ENCODE assay signal across 24 cellular contexts in the genomic region with DNA sequence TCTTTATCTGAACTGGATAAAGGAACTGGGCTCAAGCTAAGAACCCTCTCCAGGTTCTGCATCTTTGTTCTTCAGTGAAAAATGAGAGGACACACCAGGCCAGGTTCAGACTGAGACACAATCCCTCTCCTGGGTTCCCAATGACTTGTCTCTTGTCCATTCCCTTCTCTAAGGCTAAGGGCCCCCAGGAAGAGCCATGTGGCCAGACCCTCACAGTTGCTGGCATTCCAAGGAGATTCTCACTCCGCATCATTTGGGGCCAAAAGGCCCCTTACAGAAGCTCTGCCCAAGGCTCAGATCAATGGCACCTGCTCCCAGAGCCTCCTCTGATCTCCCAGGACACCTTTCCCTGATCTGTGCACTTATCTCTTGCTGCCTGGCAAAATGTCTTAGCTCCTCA. TPM values are rescaled to one million over a fixed set of nuclear protein-coding genes. Genes with fewer than 3 reads are reported as not detected.
A peak's percentile ranks its signal among the peaks of the same experiment; 100 is the strongest.
DNase-seq lines count a peak whose midpoint lies in the region; ATAC-seq, FAIRE-seq and TF ChIP-seq lines count a peak whose summit lies in the region.
"Had no signal": no experiment of that assay in that cellular context is flagged by ENCODE, and none has a peak within 500 bp of the region (broad histone marks: within the 10 kb centered on the region; RNA-seq: fewer than 3 reads in every experiment).

No MANE protein-coding gene starts in this region.

- no peaks in the 10 kb centered on the region for H3K36me3 ChIP-seq in right atrium auricular region
- H3K36me3 ChIP-seq in K562 (ENCODE audit: control insufficient read depth, insufficient read depth, low read length): no peaks in the 10 kb centered on the region

- peak overlapping the region in 1 of 2 experiments; percentile 0; a peak in 1 of 4 replicates for H3K9ac ChIP-seq in K562 (ENCODE audit: insufficient read depth in 1 of 2, low read depth in 2 of 2, low read length in 2 of 2)
- H3K9ac ChIP-seq: GM23248 had no signal

- H3K9me3 Mint-ChIP-seq in osteocyte (ENCODE audit: unreplicated experiment): no peaks in the 10 kb centered on the region
- H3K9me3 Mint-ChIP-seq: CD4-positive, alpha-beta memory T cell had no signal

- no peak for TF ChIP-seq EP300 in K562 (IDR thresholded peaks at IDR 0.05; ENCODE audit: low read length)

- no peak for TF ChIP-seq CTCF in right atrium auricular region (IDR thresholded peaks at IDR 0.05)
- TF ChIP-seq CTCF in K562 (IDR thresholded peaks at IDR 0.05 in 2 of 3, conservative IDR thresholded peaks at IDR 0.05 in 1 of 3; ENCODE audit: insufficient read depth in 2 of 3, low read depth in 1 of 3, low read length in 3 of 3): no peak
- TF ChIP-seq CTCF in osteocyte (IDR thresholded peaks at IDR 0.05): no peak

- peaks cover 0 to 3% of the 10 kb centered on the region in 2 donors for H3K4me1 ChIP-seq in right atrium auricular region
- peaks cover 10 to 37% of the 10 kb centered on the region in 2 experiments; a peak in 4 of 5 replicates for H3K4me1 ChIP-seq in K562 (replicated peaks in 1 of 2; ENCODE audit: control insufficient read depth in 2 of 2, insufficient read depth in 2 of 2, low read length in 2 of 2)

- no peak overlapping the region for H3K4me2 ChIP-seq in K562 (ENCODE audit: insufficient read depth, low read length)

- WGBS in K562 (ENCODE audit: insufficient coverage, low coverage, missing lambda C conversion rate): 92% methylated on average over 1 of the region's 1 CpG

- peak overlapping the region; percentile 18; the same call in 1 of the 2 replicates for H2AFZ ChIP-seq in K562 (ENCODE audit: low read depth, low read length)
- H2AFZ ChIP-seq: GM23248 had no signal

- BruUV-seq in K562 (replicated peaks; lab: Mats Ljungman, UMichigan): no TSS peak

- TF ChIP-seq POLR2A in K562 (conservative IDR thresholded peaks at IDR 0.05): no peak

- no peaks in the 10 kb centered on the region for H3K79me2 ChIP-seq in K562 (ENCODE audit: control insufficient read depth, insufficient read depth, low read length)

- FAIRE-seq in K562 (lab: Jason Lieb, UNC): no peak
- FAIRE-seq: GM12891, GM18507, H1 had no signal

- H3K9me1 ChIP-seq in K562 (ENCODE audit: control insufficient read depth, insufficient read depth, low read length): no peaks in the 10 kb centered on the region

- H3K36me3 Mint-ChIP-seq in osteocyte (ENCODE audit: unreplicated experiment): no peaks in the 10 kb centered on the region

- CTCF ChIA-PET in K562 (lab: Yijun Ruan, JAX; ENCODE audit: low intra/inter-chr PET ratio): no interaction called here

- in situ Hi-C loops in K562 (cut with MboI): no loop called here

- POLR2A ChIA-PET in K562 (lab: Yijun Ruan, JAX): interaction anchor here (0.9 to 2.3 kb wide), 3 partner anchors 11 to 20 kb away, joined by 3 to 8 read pairs (median 5); no protein-coding TSS in a partner anchor

- no peak overlapping the region for H3K4me3 Mint-ChIP-seq in osteocyte (ENCODE audit: unreplicated experiment)
- H3K4me3 Mint-ChIP-seq: CD4-positive, alpha-beta memory T cell had no signal

- H3K27ac Mint-ChIP-seq in osteocyte (ENCODE audit: unreplicated experiment): no peak overlapping the region
- H3K27ac Mint-ChIP-seq: CD4-positive, alpha-beta memory T cell had no signal

- intact Hi-C loops in Right ventricle myocardium inferior (cut with DNase I): no loop called here
- intact Hi-C loops in K562 (cut with micrococcal nuclease): loop anchor here (10.0 kb wide), 1 partner anchor 206 kb away; no protein-coding TSS in a partner anchor
- intact Hi-C loops in sciatic nerve (cut with DNase I): no loop called here

- H3K9me3 ChIP-seq in right atrium auricular region (no peaks in the 10 kb centered on the region), K562 (replicated peaks; ENCODE audit: control insufficient read depth, insufficient read depth, low read depth, low read length) (no peaks in the 10 kb centered on the region)

- no peaks in the 10 kb centered on the region for H4K20me1 ChIP-seq in K562 (replicated peaks; ENCODE audit: control insufficient read depth, insufficient read depth, low read length)

- H3K27me3 ChIP-seq in right atrium auricular region (no peaks in the 10 kb centered on the region), K562 (ENCODE audit: control insufficient read depth in 2 of 2, insufficient read depth in 2 of 2, low read length in 2 of 2) (no peaks in the 10 kb centered on the region)

- peak; percentile 26 for DNase-seq in right atrium auricular region (ENCODE audit: low spot score)
- DNase-seq in Right ventricle myocardium inferior (ENCODE audit: missing footprints): no peak
- no peak for DNase-seq in K562 (ENCODE audit: extremely low read depth in 1 of 4, low spot score in 3 of 4)
- peak; percentile 51 for DNase-seq in osteocyte (ENCODE audit: extremely low spot score, unreplicated experiment)
- no peak for DNase-seq in sciatic nerve (ENCODE audit: low spot score)
- DNase-seq: C1 segment of cervical spinal cord; Calu3; CD4-positive, alpha-beta memory T cell; COR-L47; DMS53; DMS79 treated with DMSO at 0.1 percent for 48 hours; GF-D8; GM23248; H7; HCEC 1CT had no signal

- peaks cover 39% of the 10 kb centered on the region for H3K4me1 Mint-ChIP-seq in osteocyte (ENCODE audit: unreplicated experiment)

- H3K27ac ChIP-seq in right atrium auricular region (no peak overlapping the region), K562 (ENCODE audit: extremely low read depth, low read depth, low read length) (no peak overlapping the region)
- H3K27ac ChIP-seq: GM23248 had no signal

- no peak for TF ChIP-seq RAD21 in K562 (CRISPR knock-in tag; conservative IDR thresholded peaks at IDR 0.05 in 1 of 2, IDR thresholded peaks at IDR 0.05 in 1 of 2)

- H3K27me3 Mint-ChIP-seq in osteocyte (ENCODE audit: unreplicated experiment): no peaks in the 10 kb centered on the region
- H3K27me3 Mint-ChIP-seq: CD4-positive, alpha-beta memory T cell had no signal

- H3K4me3 ChIP-seq in right atrium auricular region: no peak overlapping the region
- H3K4me3 ChIP-seq in K562: no peak overlapping the region
- H3K4me3 ChIP-seq: GM23248 had no signal

- no peak for ATAC-seq in Right ventricle myocardium inferior
- no peak for ATAC-seq in K562
- no peak for ATAC-seq in GM19351 (IDR thresholded peaks at IDR 0.05; ENCODE audit: unreplicated experiment)
- ATAC-seq in sciatic nerve: no peak

RNA-seq across cellular contexts. Expression of gene IL4, which starts 4.9 kb away (rescaled TPM):
- total RNA-seq in right atrium auricular region (not detected), Right ventricle myocardium inferior (not detected), K562 (2014; rRNA removed) (not detected in 2 replicates), K562 (2014; rRNA removed; fragmentation: Illumina TruSeq; extraction: Trizol) (not detected in 2 replicates), K562 (2015; rRNA removed; fragmentation: Illumina TruSeq; extraction: Trizol) (not detected in 2 replicates), K562 (2021) (not detected in 2 replicates), osteocyte (not detected in 2 replicates), sciatic nerve (not detected)
- total RNA-seq in K562 (2011; cell fraction: chromatin; rRNA removed; ENCODE audit: low replicate concordance): not detected in 2 replicates
- total RNA-seq in K562 (2011; cell fraction: nucleolus; rRNA removed): not detected in 2 replicates
- not detected in 2 replicates for total RNA-seq in K562 (2011; cell fraction: nucleoplasm; rRNA removed)
- polyA plus RNA-seq in K562 (2011; rRNA removed) (not detected in 2 replicates), K562 (2014; fragmentation: Illumina TruSeq; extraction: Trizol) (not detected in 2 replicates), K562 (2014; fragmentation: Nextera tagmentation; extraction: Ambion mirVana) (under 1 TPM; 0.22 to 0.62 TPM), K562 (2014; rRNA removed) (not detected in 2 replicates)
- polyA plus RNA-seq in K562 (2011; cell fraction: cytosol; rRNA removed): 0.49 TPM in 1 of 2 replicates, not detected in the other
- not detected in 2 replicates for polyA plus RNA-seq in K562 (2011; cell fraction: nucleus; rRNA removed)
- not detected in 2 replicates for polyA plus RNA-seq in K562 (2012)
- polyA minus RNA-seq in K562 (2011; rRNA and poly(A)+ RNA removed): not detected in 2 replicates
- polyA minus RNA-seq in K562 (2011; cell fraction: cytosol; rRNA and poly(A)+ RNA removed): not detected in 2 replicates
- polyA minus RNA-seq in K562 (2011; cell fraction: nucleus; rRNA and poly(A)+ RNA removed): not detected in 2 replicates
- total RNA-seq: A172; A673; Calu3; CD4-positive, alpha-beta memory T cell; Daoy; G401; GM23248; H1; H7 had no signal
- polyA plus RNA-seq: BJ; CD4-positive, alpha-beta memory T cell; H1 had no signal

RNA-seq across cellular contexts. Expression of gene IL13, which starts 20.8 kb away (rescaled TPM):
- total RNA-seq in right atrium auricular region: not detected
- not detected for total RNA-seq in Right ventricle myocardium inferior
- not detected in 2 replicates for total RNA-seq in K562 (2011; cell fraction: chromatin; rRNA removed; ENCODE audit: low replicate concordance)
- not detected in 2 replicates for total RNA-seq in K562 (2011; cell fraction: nucleolus; rRNA removed)
- not detected in 2 replicates for total RNA-seq in K562 (2011; cell fraction: nucleoplasm; rRNA removed)
- not detected in 2 replicates for total RNA-seq in K562 (2014; rRNA removed)
- total RNA-seq in K562 (2014; rRNA removed; fragmentation: Illumina TruSeq; extraction: Trizol): not detected in 2 replicates
- total RNA-seq in K562 (2015; rRNA removed; fragmentation: Illumina TruSeq; extraction: Trizol): not detected in 2 replicates
- not detected in 2 replicates for total RNA-seq in K562 (2021)
- 0.04 TPM in 1 of 2 replicates, not detected in the other for polyA plus RNA-seq in K562 (2011; rRNA removed)
- polyA plus RNA-seq in K562 (2011; cell fraction: cytosol; rRNA removed): not detected in 2 replicates
- polyA plus RNA-seq in K562 (2011; cell fraction: nucleus; rRNA removed): not detected in 2 replicates
- polyA plus RNA-seq in K562 (2012): 0.10 TPM in 1 of 2 replicates, not detected in the other
- not detected in 2 replicates for polyA plus RNA-seq in K562 (2014; fragmentation: Illumina TruSeq; extraction: Trizol)
- polyA plus RNA-seq in K562 (2014; fragmentation: Nextera tagmentation; extraction: Ambion mirVana): not detected
- polyA plus RNA-seq in K562 (2014; rRNA removed): not detected in 2 replicates
- not detected in 2 replicates for polyA minus RNA-seq in K562 (2011; rRNA and poly(A)+ RNA removed)
- not detected in 2 replicates for polyA minus RNA-seq in K562 (2011; cell fraction: cytosol; rRNA and poly(A)+ RNA removed)
- polyA minus RNA-seq in K562 (2011; cell fraction: nucleus; rRNA and poly(A)+ RNA removed): not detected in 2 replicates
- not detected in 2 replicates for total RNA-seq in osteocyte
- not detected for total RNA-seq in sciatic nerve
- total RNA-seq: A172; A673; Calu3; CD4-positive, alpha-beta memory T cell; Daoy; G401; GM23248; H1; H7 had no signal
- polyA plus RNA-seq: BJ; CD4-positive, alpha-beta memory T cell; GM23248; H1 had no signal

RNA-seq across cellular contexts. Expression of gene KIF3A, which starts 58.6 kb away (rescaled TPM):
- total RNA-seq in right atrium auricular region (1 to 10 TPM; 5.6 to 7.2 TPM), Right ventricle myocardium inferior (10.2 TPM), K562 (2014; rRNA removed) (2.6 and 4.1 TPM in 2 replicates), K562 (2014; rRNA removed; fragmentation: Illumina TruSeq; extraction: Trizol) (7.2 and 8.3 TPM in 2 replicates), K562 (2015; rRNA removed; fragmentation: Illumina TruSeq; extraction: Trizol) (7.6 and 9.4 TPM in 2 replicates), K562 (2021) (5.1 and 7.1 TPM in 2 replicates), osteocyte (15.3 and 21.9 TPM in 2 replicates), sciatic nerve (20.7 TPM)
- 4.8 and 16.7 TPM in 2 replicates for total RNA-seq in K562 (2011; cell fraction: chromatin; rRNA removed; ENCODE audit: low replicate concordance)
- total RNA-seq in K562 (2011; cell fraction: nucleolus; rRNA removed): 1.2 and 3.0 TPM in 2 replicates
- 2.9 and 6.9 TPM in 2 replicates for total RNA-seq in K562 (2011; cell fraction: nucleoplasm; rRNA removed)
- polyA plus RNA-seq in K562 (2011; rRNA removed) (3.5 and 5.3 TPM in 2 replicates), K562 (2014; fragmentation: Illumina TruSeq; extraction: Trizol) (4.5 and 6.0 TPM in 2 replicates), K562 (2014; fragmentation: Nextera tagmentation; extraction: Ambion mirVana) (1 to 10 TPM; 1.5 TPM), K562 (2014; rRNA removed) (5.4 and 7.8 TPM in 2 replicates)
- 0.97 and 1.3 TPM in 2 replicates for polyA plus RNA-seq in K562 (2011; cell fraction: cytosol; rRNA removed)
- polyA plus RNA-seq in K562 (2011; cell fraction: nucleus; rRNA removed): 2.2 and 2.6 TPM in 2 replicates
- 1.8 and 3.3 TPM in 2 replicates for polyA plus RNA-seq in K562 (2012)
- 9.3 and 10.6 TPM in 2 replicates for polyA minus RNA-seq in K562 (2011; rRNA and poly(A)+ RNA removed)
- polyA minus RNA-seq in K562 (2011; cell fraction: cytosol; rRNA and poly(A)+ RNA removed): 1.9 and 4.0 TPM in 2 replicates
- polyA minus RNA-seq in K562 (2011; cell fraction: nucleus; rRNA and poly(A)+ RNA removed): 3.6 and 4.4 TPM in 2 replicates

Comparison
In these comparisons a context has a peak if more than half of its experiments do, and no peak if none do; other contexts are left out.
1. DNase-seq: peak in right atrium auricular region (single experiment) and osteocyte (single experiment); none in Right ventricle myocardium inferior (single experiment), K562 (0 of 4) and sciatic nerve (single experiment).